ENCODE assay signal across 20 cellular contexts in genomic region chr17:63939401-63939800, GRCh38. TPM values are rescaled to one million over a fixed set of nuclear protein-coding genes. Genes with fewer than 3 reads are reported as not detected.
DNase-seq lines count a peak whose midpoint lies in the region; ATAC-seq, FAIRE-seq and TF ChIP-seq lines count a peak whose summit lies in the region.
"Had no signal": no experiment of that assay in that cellular context is flagged by ENCODE, and none has a peak within 500 bp of the region (broad histone marks: within the 10 kb centered on the region; RNA-seq: fewer than 3 reads in every experiment).

No MANE protein-coding gene starts in this region.

- no peaks in the 10 kb centered on the region for H3K27me3 ChIP-seq in heart right ventricle
- H3K27me3 ChIP-seq in bronchial epithelial cell (ENCODE audit: control insufficient read depth, insufficient read depth, low read length), result no peaks in the 10 kb centered on the region
- H3K27me3 ChIP-seq in tibial artery, result peaks cover 0 to 8% of the 10 kb centered on the region in 2 donors
- no peaks in the 10 kb centered on the region for H3K27me3 ChIP-seq in CD4-positive, alpha-beta memory T cell (ENCODE audit: insufficient read depth, low read length)

- H3K4me1 ChIP-seq in heart right ventricle (peaks cover 0 to 5% (median 0%) of the 10 kb centered on the region in 9 donors), tibial artery (no peaks in the 10 kb centered on the region)
- H3K4me1 ChIP-seq in CD4-positive, alpha-beta memory T cell (ENCODE audit: insufficient read depth, low read length), result no peaks in the 10 kb centered on the region

- H3K4me3 ChIP-seq in heart right ventricle (no peak overlapping the region), bronchial epithelial cell (ENCODE audit: low read depth, low read length) (no peak overlapping the region), tibial artery (no peak overlapping the region)
- H3K4me3 ChIP-seq in CD4-positive, alpha-beta memory T cell (ENCODE audit: low read length in 2 of 2), result no peak overlapping the region
- H3K4me3 ChIP-seq: SK-N-MC had no signal

- H3K36me3 Mint-ChIP-seq in nephron (ENCODE audit: low read depth), result no peaks in the 10 kb centered on the region
- H3K36me3 Mint-ChIP-seq in CD4-positive, alpha-beta memory T cell, result no peaks in the 10 kb centered on the region

- H3K27ac ChIP-seq in heart right ventricle, result no peak overlapping the region
- no peak overlapping the region for H3K27ac ChIP-seq in tibial artery
- no peak overlapping the region for H3K27ac ChIP-seq in CD4-positive, alpha-beta memory T cell (ENCODE audit: low read depth, low read length)
- H3K27ac ChIP-seq: C4-2B, SK-N-MC had no signal

- H3K36me3 ChIP-seq in heart right ventricle, result no peaks in the 10 kb centered on the region
- H3K36me3 ChIP-seq in bronchial epithelial cell (ENCODE audit: control insufficient read depth, insufficient read depth, low read length), result no peaks in the 10 kb centered on the region
- no peaks in the 10 kb centered on the region for H3K36me3 ChIP-seq in tibial artery
- no peaks in the 10 kb centered on the region for H3K36me3 ChIP-seq in CD4-positive, alpha-beta memory T cell (ENCODE audit: insufficient read depth, low read length)

- intact Hi-C loops in Right ventricle myocardium inferior (cut with DNase I) (no loop called here), heart right ventricle (cut with DNase I) (no loop called here), tibial artery (cut with DNase I; ENCODE audit: low total_unique reads) (no loop called here)
- intact Hi-C loops in CD4-positive, alpha-beta memory T cell (cut with micrococcal nuclease), result no loop called here

- peak overlapping the region; percentile 51 to 59 (median 56) for H3K27ac Mint-ChIP-seq in nephron
- H3K27ac Mint-ChIP-seq in CD4-positive, alpha-beta memory T cell, result peak overlapping the region in 2 of 7 donors; percentile 7 to 60

- peak; percentile 80 for FAIRE-seq in bronchial epithelial cell (lab: Jason Lieb, UNC)
- FAIRE-seq: H54 had no signal

- no peak for ATAC-seq in Right ventricle myocardium inferior
- ATAC-seq in heart right ventricle, result no peak

- no peak overlapping the region for H3K4me3 Mint-ChIP-seq in nephron
- no peak overlapping the region for H3K4me3 Mint-ChIP-seq in CD4-positive, alpha-beta memory T cell

- H3K9me3 ChIP-seq in heart right ventricle (no peaks in the 10 kb centered on the region), tibial artery (no peaks in the 10 kb centered on the region)
- H3K9me3 ChIP-seq in CD4-positive, alpha-beta memory T cell (ENCODE audit: control insufficient read depth in 1 of 2, low read length in 2 of 2), result no peaks in the 10 kb centered on the region

- 93% methylated on average over 9 of the region's 9 CpGs for WGBS in heart right ventricle, 2 donors

- CTCF ChIA-PET in CD4-positive, alpha-beta memory T cell (lab: Charles Lee; ENCODE audit: partially characterized antibody), result interaction anchor here (0.9 to 1.1 kb wide), 3 partner anchors 11 to 81 kb away, joined by 3 to 4 read pairs (median 3); partner anchors contain the start of gene ICAM2

- peaks cover 18% of the 10 kb centered on the region for H3K4me1 Mint-ChIP-seq in nephron
- peaks cover 6 to 19% (median 8%) of the 10 kb centered on the region in 4 donors for H3K4me1 Mint-ChIP-seq in CD4-positive, alpha-beta memory T cell

- H3K9me3 Mint-ChIP-seq in nephron, result no peaks in the 10 kb centered on the region
- H3K9me3 Mint-ChIP-seq in CD4-positive, alpha-beta memory T cell, result no peaks in the 10 kb centered on the region

- TF ChIP-seq CTCF in heart right ventricle (IDR thresholded peaks at IDR 0.05), result no peak
- no peak for TF ChIP-seq CTCF in bronchial epithelial cell (IDR thresholded peaks at IDR 0.05; ENCODE audit: insufficient read depth, low read length, severe bottlenecking)
- no peak for TF ChIP-seq CTCF in nephron (IDR thresholded peaks at IDR 0.05; ENCODE audit: unreplicated experiment in 3 of 3)
- no peak for TF ChIP-seq CTCF in tibial artery (IDR thresholded peaks at IDR 0.05)

- H3K27me3 Mint-ChIP-seq in nephron (ENCODE audit: low read depth), result peaks cover 8% of the 10 kb centered on the region
- no peaks in the 10 kb centered on the region for H3K27me3 Mint-ChIP-seq in CD4-positive, alpha-beta memory T cell

- DNase-seq in Right ventricle myocardium inferior (ENCODE audit: missing footprints) (peak; percentile 9), heart right ventricle (no peak), bronchial epithelial cell (ENCODE audit: low read depth) (no peak), KG1 (lab: John Stamatoyannopoulos, UW) (no peak), tibial artery (no peak), HCEC 1CT (no peak)
- no peak for DNase-seq in CD4-positive, alpha-beta memory T cell
- DNase-seq: DMS 273 treated with DMSO at 0.1 percent for 48 hours, GF-D8, Kasumi-1, NCI-H1105 treated with DMSO at 0.1 percent for 48 hours, NCI-H187, NCI-H526 treated with DMSO at 0.1 percent for 48 hours, PC-3 had no signal

- POLR2A ChIA-PET in CD4-positive, alpha-beta memory T cell (lab: Charles Lee; ENCODE audit: partially characterized antibody), result no interaction called here

RNA-seq across cellular contexts. Expression of gene CD79B, which starts 7.3 kb away (rescaled TPM):
- 6.9 TPM for total RNA-seq in Right ventricle myocardium inferior
- total RNA-seq in heart right ventricle, result 1 to 10 TPM; 2.2 to 7.8 (median 3.4) TPM
- polyA plus RNA-seq in heart right ventricle, result 10 to 100 TPM in 1 of 2 donors, 1 to 10 TPM in 1; 5.8 to 11.6 TPM
- not detected in 2 replicates for total RNA-seq in bronchial epithelial cell
- 10 to 100 TPM; 16.4 to 17.2 TPM for total RNA-seq in CD4-positive, alpha-beta memory T cell
- 10 to 100 TPM; 54.4 to 57.2 TPM for polyA plus RNA-seq in CD4-positive, alpha-beta memory T cell
- total RNA-seq: Daoy, PC-3 had no signal

RNA-seq across cellular contexts. Expression of gene GH1, which starts 20.8 kb away (rescaled TPM):
- total RNA-seq in Right ventricle myocardium inferior (not detected), heart right ventricle (not detected), bronchial epithelial cell (not detected in 2 replicates)
- not detected for polyA plus RNA-seq in heart right ventricle
- not detected for total RNA-seq in CD4-positive, alpha-beta memory T cell
- polyA plus RNA-seq in CD4-positive, alpha-beta memory T cell, result not detected
- total RNA-seq: A172, Daoy, PC-3 had no signal

RNA-seq across cellular contexts. Expression of gene CSHL1, which starts 28.3 kb away (rescaled TPM):
- total RNA-seq in Right ventricle myocardium inferior (not detected), heart right ventricle (not detected), bronchial epithelial cell (not detected in 2 replicates)
- polyA plus RNA-seq in heart right ventricle, result not detected
- total RNA-seq in CD4-positive, alpha-beta memory T cell, result not detected
- not detected for polyA plus RNA-seq in CD4-positive, alpha-beta memory T cell
- total RNA-seq: A172, Daoy, PC-3 had no signal

RNA-seq across cellular contexts. Expression of gene SCN4A, which starts 33.3 kb away (rescaled TPM):
- total RNA-seq in Right ventricle myocardium inferior, result 0.32 TPM
- total RNA-seq in heart right ventricle, result 1 to 10 TPM in 1 of 10 donors, under 1 TPM in 9; 0.19 to 2.4 (median 0.53) TPM
- 1 to 10 TPM in 1 of 2 donors, under 1 TPM in 1; 0.33 to 2.9 TPM for polyA plus RNA-seq in heart right ventricle
- under 0.01 and 0.90 TPM in 2 replicates for total RNA-seq in bronchial epithelial cell
- under 1 TPM; 0.17 to 0.30 TPM for total RNA-seq in CD4-positive, alpha-beta memory T cell
- polyA plus RNA-seq in CD4-positive, alpha-beta memory T cell, result not detected
- total RNA-seq: A172, PC-3 had no signal

RNA-seq across cellular contexts. Expression of gene CSH1, which starts 43.0 kb away (rescaled TPM):
- not detected for total RNA-seq in Right ventricle myocardium inferior
- not detected for total RNA-seq in heart right ventricle
- polyA plus RNA-seq in heart right ventricle, result not detected
- total RNA-seq in bronchial epithelial cell, result not detected in 2 replicates
- not detected for total RNA-seq in CD4-positive, alpha-beta memory T cell
- not detected for polyA plus RNA-seq in CD4-positive, alpha-beta memory T cell
- total RNA-seq: A172, Daoy, PC-3 had no signal
